ENCODE assay signal across 11 cellular contexts in genomic region chr4:151195801-151196200, GRCh38.
A peak's percentile ranks its signal among the peaks of the same experiment; 100 is the strongest.
DNase-seq lines count a peak whose midpoint lies in the region; ATAC-seq and TF ChIP-seq lines count a peak whose summit lies in the region.
"Had no signal": no experiment of that assay in that cellular context is flagged by ENCODE, and none has a peak within 500 bp of the region (broad histone marks: within the 10 kb centered on the region; RNA-seq: fewer than 3 reads in every experiment).

No MANE protein-coding gene starts in this region.

- H3K23ac ChIP-seq in IMR-90 (ENCODE audit: low read depth, low read length): no peak overlapping the region

- H2AK5ac ChIP-seq in IMR-90 (ENCODE audit: low read depth, low read length): no peak overlapping the region

- no peak for TF ChIP-seq CTCF in IMR-90 (conservative IDR thresholded peaks at IDR 0.05; ENCODE audit: low read depth, low read length)
- no peak for TF ChIP-seq CTCF in choroid plexus epithelial cell (conservative IDR thresholded peaks at IDR 0.05; ENCODE audit: low read depth, low read length)
- TF ChIP-seq CTCF in kidney epithelial cell (IDR thresholded peaks at IDR 0.05; ENCODE audit: insufficient read depth, low read length, poor library complexity, severe bottlenecking): no peak
- no peak for TF ChIP-seq CTCF in upper lobe of right lung (IDR thresholded peaks at IDR 0.05)

- no TSS peak for BruUV-seq in IMR-90 (replicated peaks; lab: Mats Ljungman, UMichigan)

- H2BK20ac ChIP-seq in IMR-90 (ENCODE audit: low read depth, low read length): no peak overlapping the region; the same call in 1 of the 2 replicates

- ATAC-seq in IMR-90 (ENCODE audit: low read depth) (peak; percentile 52), upper lobe of right lung (no peak), HG02973 (IDR thresholded peaks at IDR 0.05; ENCODE audit: unreplicated experiment) (no peak)
- ATAC-seq: stimulated activated naive CD8-positive, alpha-beta T cell treated with anti-CD3 and anti-CD28 coated beads, Interleukin-15, Interleukin-2, amounts not matched to agents 100 U/mL and 50 U/mL, for 24 hours; T-helper 17 cell had no signal

- intact Hi-C loops in IMR-90 (cut with micrococcal nuclease) (no loop called here), upper lobe of right lung (cut with DNase I) (no loop called here)

- H2AFZ ChIP-seq in IMR-90 (replicated peaks; ENCODE audit: low read length, poor library complexity): no peak overlapping the region

- POLR2A ChIA-PET in IMR-90 (lab: Charles Lee; ENCODE audit: unreplicated experiment): no interaction called here

- peak overlapping the region; percentile 34 for H3K4ac ChIP-seq in IMR-90 (ENCODE audit: low read depth, low read length)

- H3K4me1 ChIP-seq in IMR-90 (ENCODE audit: control insufficient read depth, insufficient read depth, low read length): peaks cover 4% of the 10 kb centered on the region; the same call in 1 of the 2 replicates
- peaks cover 17% of the 10 kb centered on the region for H3K4me1 ChIP-seq in upper lobe of right lung

- no peaks in the 10 kb centered on the region for H4K20me1 ChIP-seq in IMR-90 (ENCODE audit: insufficient read depth, low read length)

- H3K18ac ChIP-seq in IMR-90 (ENCODE audit: low read depth, low read length): peak overlapping the region; percentile 95

- H4K5ac ChIP-seq in IMR-90 (ENCODE audit: low read depth, low read length): peak overlapping the region; percentile 97

- in situ Hi-C loops in IMR-90 (cut with MboI; ENCODE audit: low sequenced_read_pairs): no loop called here

- TF ChIP-seq RAD21 in IMR-90 (IDR thresholded peaks at IDR 0.05; ENCODE audit: low read length): no peak

- peak overlapping the region; percentile 64 for H2BK5ac ChIP-seq in IMR-90 (ENCODE audit: low read depth, low read length, poor library complexity, severe bottlenecking)

- no peaks in the 10 kb centered on the region for H3K27me3 ChIP-seq in IMR-90 (ENCODE audit: control insufficient read depth, insufficient read depth, low read length)
- H3K27me3 ChIP-seq in kidney epithelial cell (ENCODE audit: control insufficient read depth, insufficient read depth, low read length): no peaks in the 10 kb centered on the region
- no peaks in the 10 kb centered on the region for H3K27me3 ChIP-seq in upper lobe of right lung

- H4K8ac ChIP-seq in IMR-90 (ENCODE audit: low read depth in 2 of 2, low read length in 2 of 2): peak overlapping the region; percentile 12 to 82; a peak in 2 of 4 replicates

- H3K27ac ChIP-seq in IMR-90 (ENCODE audit: insufficient read depth, low read length): peak overlapping the region; percentile 73; the same call in 1 of the 2 replicates
- peak overlapping the region; percentile 20 for H3K27ac ChIP-seq in upper lobe of right lung

- dilution Hi-C loops in IMR-90 (cut with HindIII; ENCODE audit: low sequenced_read_pairs, unreplicated experiment): no loop called here

- H2BK15ac ChIP-seq in IMR-90 (ENCODE audit: low read depth, low read length): no peak overlapping the region; the same call in 2 of the 3 replicates

- peak overlapping the region; percentile 72; the same call in 1 of the 2 replicates for H2BK120ac ChIP-seq in IMR-90 (ENCODE audit: low read depth, low read length)

- WGBS in IMR-90 (ENCODE audit: extremely low coverage in 2 of 2, insufficient read length in 1 of 2), 2 experiments: no CpG with 5 or more reads among the region's 5 CpGs

- H3K9me1 ChIP-seq in IMR-90 (ENCODE audit: insufficient read depth, low read length): no peaks in the 10 kb centered on the region

- H3K14ac ChIP-seq in IMR-90 (replicated peaks; ENCODE audit: low read depth, low read length): 0 out of 2 replicates have a peak overlapping the region, but pooled peaks have one; percentile 8

- H4K91ac ChIP-seq in IMR-90 (ENCODE audit: insufficient read depth, low read depth, low read length): peak overlapping the region; percentile 70

- H2AK9ac ChIP-seq in IMR-90 (replicated peaks; ENCODE audit: low read depth, low read length, poor library complexity): no peak overlapping the region

- H3K79me1 ChIP-seq in IMR-90 (ENCODE audit: low read depth in 1 of 2, low read length in 2 of 2): peaks cover 4 to 19% of the 10 kb centered on the region in 2 experiments; a peak in 2 of 4 replicates

- DNase-seq in IMR-90 (peak; percentile 71), choroid plexus epithelial cell (ENCODE audit: low read depth) (peak; percentile 68), kidney epithelial cell (ENCODE audit: low read depth) (peak; percentile 26), upper lobe of right lung (no peak), NCI-H446 (lab: John Stamatoyannopoulos, UW) (no peak)
- no peak for DNase-seq in activated T-cell treated with anti-CD3 and anti-CD28 coated beads, Interleukin-2, amount 50 U/mL, for 48 hours
- DNase-seq: mesendoderm; NCI-H524; stimulated activated naive CD8-positive, alpha-beta T cell treated with anti-CD3 and anti-CD28 coated beads, Interleukin-15, Interleukin-2, amounts not matched to agents 100 U/mL and 50 U/mL, for 24 hours; T-helper 17 cell had no signal

- CTCF ChIA-PET in IMR-90 (lab: Yijun Ruan, JAX): interaction anchor here (0.6 to 1.0 kb wide), 2 partner anchors 10 to 30 kb away, joined by 3 read pairs; no protein-coding TSS in a partner anchor

- H3K9me3 ChIP-seq in IMR-90 (ENCODE audit: control insufficient read depth, insufficient read depth, low read length) (no peaks in the 10 kb centered on the region), upper lobe of right lung (no peaks in the 10 kb centered on the region)

- H3K56ac ChIP-seq in IMR-90 (ENCODE audit: extremely low read depth, insufficient read depth, low read length): no peak overlapping the region

- H3K9ac ChIP-seq in IMR-90 (ENCODE audit: low read depth, low read length): peak overlapping the region; percentile 48; the same call in 1 of the 2 replicates

- peak overlapping the region; percentile 72 for H3K4me2 ChIP-seq in IMR-90 (ENCODE audit: low read depth, low read length)

- no peak overlapping the region for H3K4me3 ChIP-seq in IMR-90 (ENCODE audit: insufficient read depth, low read depth, low read length)
- no peak overlapping the region for H3K4me3 ChIP-seq in choroid plexus epithelial cell (ENCODE audit: low read depth, low read length)
- no peak overlapping the region for H3K4me3 ChIP-seq in kidney epithelial cell (ENCODE audit: low read depth, low read length)
- H3K4me3 ChIP-seq in upper lobe of right lung: no peak overlapping the region

- no peak for TF ChIP-seq POLR2A in IMR-90 (IDR thresholded peaks at IDR 0.05; ENCODE audit: low read depth, low read length)

- H3K36me3 ChIP-seq in IMR-90 (ENCODE audit: control insufficient read depth, insufficient read depth, low read length) (no peaks in the 10 kb centered on the region), kidney epithelial cell (ENCODE audit: control insufficient read depth, insufficient read depth, low read length) (no peaks in the 10 kb centered on the region), upper lobe of right lung (no peaks in the 10 kb centered on the region)

TF ChIP-seq in IMR-90, 13 proteins besides CTCF, POLR2A, EP300 and RAD21:
- no peak for TF ChIP-seq CEBPB (IDR thresholded peaks at IDR 0.05; ENCODE audit: low read depth, low read length)
- 0 out of 2 replicates have a peak, but pooled peaks have one; percentile 8 for TF ChIP-seq FOS (IDR thresholded peaks at IDR 0.05; ENCODE audit: low read depth, low read length)
- no peak for TF ChIP-seq MXI1 (IDR thresholded peaks at IDR 0.05; ENCODE audit: borderline replicate concordance, low read depth, low read length)
- TF ChIP-seq MAZ (IDR thresholded peaks at IDR 0.05; ENCODE audit: borderline replicate concordance, low read depth, low read length): no peak
- no peak for TF ChIP-seq USF2 (IDR thresholded peaks at IDR 0.05; ENCODE audit: low read depth, low read length)
- TF ChIP-seq RCOR1 (IDR thresholded peaks at IDR 0.05; ENCODE audit: insufficient replicate concordance, low read length): no peak
- TF ChIP-seq NFE2L2 (IDR thresholded peaks at IDR 0.05; ENCODE audit: low read depth, low read length): no peak
- TF ChIP-seq RFX5 (IDR thresholded peaks at IDR 0.05; ENCODE audit: low read depth, low read length): no peak

Comparison
In these comparisons a context has a peak if more than half of its experiments do, and no peak if none do; other contexts are left out.
1. DNase-seq: peak in IMR-90 (single experiment), choroid plexus epithelial cell (single experiment) and kidney epithelial cell (single experiment); none in upper lobe of right lung (single experiment), NCI-H446 (0 of 2) and activated T-cell treated with anti-CD3 and anti-CD28 coated beads, Interleukin-2, amount 50 U/mL, for 48 hours (0 of 2).